11 cellular contexts compared by ENCODE assay signal in the genomic region with DNA sequence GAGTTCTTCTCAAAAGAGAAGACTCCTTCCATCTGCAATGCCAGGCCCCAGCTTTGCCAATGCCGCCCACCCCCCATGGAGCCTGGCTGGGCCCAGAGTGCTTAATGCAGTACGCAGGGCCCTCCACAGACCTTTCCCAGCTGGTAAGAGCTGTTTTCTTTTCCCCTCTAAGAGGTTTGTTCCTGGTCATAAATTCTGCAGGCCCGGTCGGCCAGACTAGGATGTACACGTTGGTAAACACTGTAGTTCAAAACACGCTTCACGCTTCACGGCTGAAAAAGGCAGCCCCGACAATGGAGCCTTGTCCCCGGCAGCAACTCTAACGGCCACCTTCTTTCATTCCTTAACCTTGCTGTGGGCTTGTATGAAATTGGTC.
"Had no signal": no experiment of that assay in that cellular context is flagged by ENCODE, and none has a peak within 500 bp of the region (broad histone marks: within the 10 kb centered on the region; RNA-seq: fewer than 3 reads in every experiment).

No MANE protein-coding gene starts in this region.

- H3K27ac ChIP-seq: ascending aorta, right atrium auricular region, upper lobe of left lung had no signal

- H3K4me1 ChIP-seq: ascending aorta, right atrium auricular region, upper lobe of left lung had no signal

- H3K27ac Mint-ChIP-seq: activated CD8-positive, alpha-beta memory T cell treated with anti-CD3 and anti-CD28 coated beads, Interleukin-2, amount 10 ng/mL, durations not matched to agents 7 days and 5 days; activated naive CD8-positive, alpha-beta T cell treated with anti-CD3 and anti-CD28 coated beads, Interleukin-2, amount 50 U/mL, for 24 hours; stimulated activated memory B cell treated with anti-CD40 and anti-IgM and Interleukin-4, amounts not matched to agents 10 μg/mL and 1 μg/mL and 100 μg/mL, for 72 hours had no signal

- H3K36me3 ChIP-seq: ascending aorta, right atrium auricular region, upper lobe of left lung had no signal

- H3K4me3 Mint-ChIP-seq: activated CD8-positive, alpha-beta memory T cell treated with anti-CD3 and anti-CD28 coated beads, Interleukin-2, amount 10 ng/mL, durations not matched to agents 7 days and 5 days; activated naive CD8-positive, alpha-beta T cell treated with anti-CD3 and anti-CD28 coated beads, Interleukin-2, amount 50 U/mL, for 24 hours; activated T-cell treated with anti-CD3 and anti-CD28 coated beads, Interleukin-2, amount 50 U/mL, for 4 hours; stimulated activated memory B cell treated with anti-CD40 and anti-IgM and Interleukin-4, amounts not matched to agents 10 μg/mL and 1 μg/mL and 100 μg/mL, for 72 hours had no signal

- H3K9me3 Mint-ChIP-seq: activated T-cell treated with anti-CD3 and anti-CD28 coated beads, Interleukin-2, amount 50 U/mL, for 4 hours had no signal

- DNase-seq: activated CD4-positive, alpha-beta T cell treated with anti-CD3 and anti-CD28 coated beads, Interleukin-2, amount 50 U/mL, for 1 hour; activated CD4-positive, CD25-positive, alpha-beta regulatory T cell; activated CD8-positive, alpha-beta memory T cell treated with anti-CD3 and anti-CD28 coated beads, Interleukin-2, amount 10 ng/mL, durations not matched to agents 7 days and 5 days; activated naive CD8-positive, alpha-beta T cell treated with anti-CD3 and anti-CD28 coated beads, Interleukin-2, amount 50 U/mL, for 24 hours; activated T-cell treated with anti-CD3 and anti-CD28 coated beads, Interleukin-2, amount 50 U/mL, for 4 hours; stimulated activated CD4-positive, alpha-beta T cell treated with anti-CD3 and anti-CD28 coated beads, Interleukin-1b, Interleukin-23, amount 100 ng/mL, for 48 hours; T-helper 2 cell; upper lobe of left lung had no signal

- H3K9me3 ChIP-seq: ascending aorta, right atrium auricular region, upper lobe of left lung had no signal

- ATAC-seq: activated CD8-positive, alpha-beta memory T cell treated with anti-CD3 and anti-CD28 coated beads, Interleukin-2, amount 10 ng/mL, durations not matched to agents 7 days and 5 days; activated naive CD8-positive, alpha-beta T cell treated with anti-CD3 and anti-CD28 coated beads, Interleukin-2, amount 50 U/mL, for 24 hours; activated T-cell treated with anti-CD3 and anti-CD28 coated beads, Interleukin-2, amount 50 U/mL, for 4 hours; stimulated activated memory B cell treated with anti-CD40 and anti-IgM and Interleukin-4, amounts not matched to agents 10 μg/mL and 1 μg/mL and 100 μg/mL, for 72 hours had no signal

- H3K4me3 ChIP-seq: ascending aorta, right atrium auricular region, upper lobe of left lung had no signal

- H3K4me1 Mint-ChIP-seq: activated CD8-positive, alpha-beta memory T cell treated with anti-CD3 and anti-CD28 coated beads, Interleukin-2, amount 10 ng/mL, durations not matched to agents 7 days and 5 days had no signal

- H3K36me3 Mint-ChIP-seq: activated CD8-positive, alpha-beta memory T cell treated with anti-CD3 and anti-CD28 coated beads, Interleukin-2, amount 10 ng/mL, durations not matched to agents 7 days and 5 days; stimulated activated memory B cell treated with anti-CD40 and anti-IgM and Interleukin-4, amounts not matched to agents 10 μg/mL and 1 μg/mL and 100 μg/mL, for 72 hours had no signal

- H3K27me3 ChIP-seq: ascending aorta, right atrium auricular region, upper lobe of left lung had no signal
